20 cellular contexts compared by ENCODE assay signal in genomic region chr5:17833336-17833735, GRCh38.
DNase-seq lines count a peak whose midpoint lies in the region; ATAC-seq and TF ChIP-seq lines count a peak whose summit lies in the region.
"Had no signal": no experiment of that assay in that cellular context is flagged by ENCODE, and none has a peak within 500 bp of the region (broad histone marks: within the 10 kb centered on the region; RNA-seq: fewer than 3 reads in every experiment).

No MANE protein-coding gene starts in this region.

- TF ChIP-seq POLR2A in IMR-90 (IDR thresholded peaks at IDR 0.05; ENCODE audit: low read depth, low read length) = no peak

- H3K56ac ChIP-seq in IMR-90 (ENCODE audit: extremely low read depth, insufficient read depth, low read length) = no peak overlapping the region

- in situ Hi-C loops in IMR-90 (cut with MboI; ENCODE audit: low sequenced_read_pairs) (no loop called here), brain microvascular endothelial cell (cut with HindIII; ENCODE audit: low pct_ligation_motif_present, low sequenced_read_pairs) (no loop called here), KBM-7 (cut with MboI; ENCODE audit: low pct_unique_long_range_greater_than_20kb, low sequenced_read_pairs) (no loop called here)

- H2BK15ac ChIP-seq in IMR-90 (ENCODE audit: low read depth, low read length) = no peak overlapping the region

- H3K27ac ChIP-seq in IMR-90 (ENCODE audit: insufficient read depth, low read length) (no peak overlapping the region), brain microvascular endothelial cell (peak overlapping the region; percentile 13), osteoblast (ENCODE audit: low read depth, low read length) (peak overlapping the region; percentile 3)
- H3K27ac ChIP-seq: BLaER1 treated with 17β-estradiol and CSF1 and Interleukin-3, amounts not matched to agents 10 nM and 100 nM; GM23248; KMS-11; SJCRH30 had no signal

- H4K8ac ChIP-seq in IMR-90 (ENCODE audit: low read depth in 2 of 2, low read length in 2 of 2) = no peak overlapping the region

- H3K79me2 ChIP-seq in osteoblast (ENCODE audit: insufficient read depth, low read length) = no peaks in the 10 kb centered on the region

- WGBS in IMR-90 (ENCODE audit: extremely low coverage in 2 of 2, insufficient read length in 1 of 2), 2 experiments = no CpG with 5 or more reads among the region's 1 CpG

- H4K91ac ChIP-seq in IMR-90 (ENCODE audit: insufficient read depth, low read depth, low read length) = no peak overlapping the region

- DNase-seq in IMR-90 (peak; percentile 8), brain microvascular endothelial cell (peak; percentile 70), epithelial cell of esophagus (ENCODE audit: low read depth) (peak; percentile 25), osteoblast (ENCODE audit: insufficient read length, low spot score, missing footprints) (no peak), SW480 (ENCODE audit: low spot score) (no peak), KBM-7 (no peak), NAMALWA (ENCODE audit: low spot score) (no peak)
- no peak for DNase-seq in activated CD4-positive, CD25-positive, alpha-beta regulatory T cell treated with anti-CD3 and anti-CD28 coated beads, Interleukin-2, amount 50 U/mL, for 72 hours
- DNase-seq: 8988T; CD4-positive, alpha-beta memory T cell; DND-41; GM23248; NCI-H1105 treated with DMSO at 0.1 percent for 48 hours; NCI-H2029 treated with DMSO at 0.1 percent for 48 hours; NCI-H2171 treated with DMSO at 0.1 percent for 48 hours; NCI-H526; SJCRH30 had no signal

- POLR2A ChIA-PET in IMR-90 (lab: Charles Lee; ENCODE audit: unreplicated experiment) = no interaction called here

- no peak for TF ChIP-seq RAD21 in IMR-90 (IDR thresholded peaks at IDR 0.05; ENCODE audit: low read length)

- H3K36me3 ChIP-seq in IMR-90 (ENCODE audit: control insufficient read depth, insufficient read depth, low read length) (no peaks in the 10 kb centered on the region), brain microvascular endothelial cell (replicated peaks) (no peaks in the 10 kb centered on the region), osteoblast (ENCODE audit: insufficient read depth, low read length) (no peaks in the 10 kb centered on the region)
- H3K36me3 ChIP-seq: BLaER1 treated with 17β-estradiol and CSF1 and Interleukin-3, amounts not matched to agents 10 nM and 100 nM; HAP-1; SJCRH30 had no signal

- H3K4me1 ChIP-seq in IMR-90 (ENCODE audit: control insufficient read depth, insufficient read depth, low read length) (no peaks in the 10 kb centered on the region), osteoblast (ENCODE audit: insufficient read depth, low read length) (no peaks in the 10 kb centered on the region)
- H3K4me1 ChIP-seq: BLaER1 treated with 17β-estradiol and CSF1 and Interleukin-3, amounts not matched to agents 10 nM and 100 nM; HAP-1; SJCRH30 had no signal

- peak; percentile 37; the same call in 1 of the 2 replicates for ATAC-seq in IMR-90 (ENCODE audit: low read depth)

- H2AK5ac ChIP-seq in IMR-90 (ENCODE audit: low read depth, low read length) = no peak overlapping the region

- no peak overlapping the region for H3K4ac ChIP-seq in IMR-90 (ENCODE audit: low read depth, low read length)

- H3K4me2 ChIP-seq in IMR-90 (ENCODE audit: low read depth, low read length) (no peak overlapping the region), osteoblast (ENCODE audit: insufficient read depth, low read length) (no peak overlapping the region)
- H3K4me2 ChIP-seq: BLaER1 treated with 17β-estradiol and CSF1 and Interleukin-3, amounts not matched to agents 10 nM and 100 nM; KMS-11 had no signal

- TF ChIP-seq CTCF in IMR-90 (conservative IDR thresholded peaks at IDR 0.05; ENCODE audit: low read depth, low read length) = no peak
- TF ChIP-seq CTCF in brain microvascular endothelial cell (IDR thresholded peaks at IDR 0.05; ENCODE audit: low read depth, low read length, missing control alignments) = no peak
- no peak for TF ChIP-seq CTCF in epithelial cell of esophagus (IDR thresholded peaks at IDR 0.05; ENCODE audit: insufficient read depth, low read depth, low read length, missing control alignments)
- TF ChIP-seq CTCF in osteoblast (IDR thresholded peaks at IDR 0.05; ENCODE audit: extremely low read depth, low read depth, low read length) = no peak

- intact Hi-C loops in IMR-90 (cut with micrococcal nuclease) = no loop called here

- H2BK120ac ChIP-seq in IMR-90 (ENCODE audit: low read depth, low read length) = no peak overlapping the region

- H3K23ac ChIP-seq in IMR-90 (ENCODE audit: low read depth, low read length) = no peak overlapping the region

- no TSS peak for BruUV-seq in IMR-90 (replicated peaks; lab: Mats Ljungman, UMichigan)

- H3K27me3 ChIP-seq in IMR-90 (ENCODE audit: control insufficient read depth, insufficient read depth, low read length) = no peaks in the 10 kb centered on the region
- no peaks in the 10 kb centered on the region for H3K27me3 ChIP-seq in brain microvascular endothelial cell (replicated peaks)
- H3K27me3 ChIP-seq in osteoblast (ENCODE audit: insufficient read depth, low read length) = no peaks in the 10 kb centered on the region
- H3K27me3 ChIP-seq: BLaER1 treated with 17β-estradiol and CSF1 and Interleukin-3, amounts not matched to agents 10 nM and 100 nM; SJCRH30 had no signal

- H3K4me3 ChIP-seq in IMR-90 (ENCODE audit: insufficient read depth, low read depth, low read length) (no peak overlapping the region), brain microvascular endothelial cell (ENCODE audit: low read depth, low read length) (no peak overlapping the region), epithelial cell of esophagus (ENCODE audit: low read length) (no peak overlapping the region), osteoblast (ENCODE audit: insufficient read depth, low read length) (no peak overlapping the region)
- H3K4me3 ChIP-seq: BLaER1 treated with 17β-estradiol and CSF1 and Interleukin-3, amounts not matched to agents 10 nM and 100 nM; GM23248; HAP-1; SJCRH30 had no signal

- no peaks in the 10 kb centered on the region for H3K9me1 ChIP-seq in IMR-90 (ENCODE audit: insufficient read depth, low read length)

- H3K9me3 ChIP-seq in IMR-90 (ENCODE audit: control insufficient read depth, insufficient read depth, low read length) (no peaks in the 10 kb centered on the region), osteoblast (ENCODE audit: low read depth, low read length) (no peaks in the 10 kb centered on the region)
- H3K9me3 ChIP-seq: HAP-1, SJCRH30 had no signal

- no peak overlapping the region for H2BK5ac ChIP-seq in IMR-90 (ENCODE audit: low read depth, low read length, poor library complexity, severe bottlenecking)

- no peak overlapping the region for H3K9ac ChIP-seq in IMR-90 (ENCODE audit: low read depth, low read length)
- H3K9ac ChIP-seq: BLaER1 treated with 17β-estradiol and CSF1 and Interleukin-3, amounts not matched to agents 10 nM and 100 nM; GM23248; KMS-11 had no signal

- H3K18ac ChIP-seq in IMR-90 (ENCODE audit: low read depth, low read length) = no peak overlapping the region

- H4K20me1 ChIP-seq in IMR-90 (ENCODE audit: insufficient read depth, low read length) = no peaks in the 10 kb centered on the region
- H4K20me1 ChIP-seq in osteoblast (ENCODE audit: insufficient read depth, low read length) = no peaks in the 10 kb centered on the region
- H4K20me1 ChIP-seq: BLaER1 treated with 17β-estradiol and CSF1 and Interleukin-3, amounts not matched to agents 10 nM and 100 nM had no signal

- H2AK9ac ChIP-seq in IMR-90 (replicated peaks; ENCODE audit: low read depth, low read length, poor library complexity) = no peak overlapping the region

- CTCF ChIA-PET in IMR-90 (lab: Yijun Ruan, JAX) = no interaction called here

- no peak overlapping the region for H2AFZ ChIP-seq in IMR-90 (replicated peaks; ENCODE audit: low read length, poor library complexity)
- no peak overlapping the region for H2AFZ ChIP-seq in osteoblast (ENCODE audit: low read length)
- H2AFZ ChIP-seq: GM23248 had no signal

- H4K5ac ChIP-seq in IMR-90 (ENCODE audit: low read depth, low read length) = no peak overlapping the region

- H3K14ac ChIP-seq in IMR-90 (replicated peaks; ENCODE audit: low read depth, low read length) = no peak overlapping the region

- no peaks in the 10 kb centered on the region for H3K79me1 ChIP-seq in IMR-90 (ENCODE audit: low read depth in 1 of 2, low read length in 2 of 2)

- dilution Hi-C loops in IMR-90 (cut with HindIII; ENCODE audit: low sequenced_read_pairs, unreplicated experiment) = no loop called here

- no peak overlapping the region for H2BK20ac ChIP-seq in IMR-90 (ENCODE audit: low read depth, low read length)

TF ChIP-seq in IMR-90, 13 proteins besides CTCF, POLR2A, EP300 and RAD21:
- TF ChIP-seq CEBPB (IDR thresholded peaks at IDR 0.05; ENCODE audit: low read depth, low read length) (no peak), BHLHE40 (IDR thresholded peaks at IDR 0.05; ENCODE audit: low read depth, low read length) (no peak)
TF ChIP-seq in IMR-90: peak in this region for 0.

Comparison
In these comparisons a context has a peak if more than half of its experiments do, and no peak if none do; other contexts are left out.
1. DNase-seq: peak in IMR-90 (single experiment), brain microvascular endothelial cell (single experiment) and epithelial cell of esophagus (single experiment); none in osteoblast (single experiment), SW480 (single experiment), activated CD4-positive, CD25-positive, alpha-beta regulatory T cell treated with anti-CD3 and anti-CD28 coated beads, Interleukin-2, amount 50 U/mL, for 72 hours (single experiment), KBM-7 (single experiment) and NAMALWA (single experiment).